ENCODE assay signal across 10 cellular contexts in genomic region chr5:10421841-10422691, GRCh38. TPM values are rescaled to one million over a fixed set of nuclear protein-coding genes. Genes with fewer than 3 reads are reported as not detected.
DNase-seq lines count a peak whose midpoint lies in the region; ATAC-seq and TF ChIP-seq lines count a peak whose summit lies in the region.
"Had no signal": no experiment of that assay in that cellular context is flagged by ENCODE, and none has a peak within 500 bp of the region (broad histone marks: within the 10 kb centered on the region; RNA-seq: fewer than 3 reads in every experiment).

No MANE protein-coding gene starts in this region.

- peaks cover 18 to 47% (median 37%) of the 10 kb centered on the region in 10 experiments; a peak in 19 of 20 replicates for H3K4me1 ChIP-seq in BLaER1 treated with 17β-estradiol and CSF1 and Interleukin-3, amounts not matched to agents 10 nM and 100 nM
- peaks cover 19% of the 10 kb centered on the region for H3K4me1 ChIP-seq in lower lobe of right lung
- H3K4me1 ChIP-seq: HAP-1 had no signal

- H3K27me3 ChIP-seq in BLaER1 treated with 17β-estradiol and CSF1 and Interleukin-3, amounts not matched to agents 10 nM and 100 nM: no peaks in the 10 kb centered on the region
- H3K27me3 ChIP-seq in lower lobe of right lung (ENCODE audit: low read depth): no peaks in the 10 kb centered on the region
- H3K27me3 ChIP-seq: body of pancreas had no signal

- H3K36me3 Mint-ChIP-seq in activated naive CD8-positive, alpha-beta T cell treated with anti-CD3 and anti-CD28 coated beads, Interleukin-2, amount 50 U/mL, for 24 hours (ENCODE audit: low read depth): peaks cover 62% of the 10 kb centered on the region

- intact Hi-C loops in lower lobe of right lung (cut with DNase I): no loop called here

- no peak overlapping the region; a peak in 1 of 22 replicates for H3K9ac ChIP-seq in BLaER1 treated with 17β-estradiol and CSF1 and Interleukin-3, amounts not matched to agents 10 nM and 100 nM

- H3K27ac Mint-ChIP-seq in activated naive CD8-positive, alpha-beta T cell treated with anti-CD3 and anti-CD28 coated beads, Interleukin-2, amount 50 U/mL, for 24 hours: peak overlapping the region; percentile 70

- H3K9me3 Mint-ChIP-seq in activated naive CD8-positive, alpha-beta T cell treated with anti-CD3 and anti-CD28 coated beads, Interleukin-2, amount 50 U/mL, for 24 hours: no peaks in the 10 kb centered on the region

- H3K9me3 ChIP-seq in BLaER1 treated with 17β-estradiol and CSF1 and Interleukin-3, amounts not matched to agents 10 nM and 100 nM (replicated peaks in 1 of 11): no peaks in the 10 kb centered on the region
- no peaks in the 10 kb centered on the region for H3K9me3 ChIP-seq in lower lobe of right lung
- H3K9me3 ChIP-seq: body of pancreas, HAP-1 had no signal

- no peak overlapping the region for H3K4me3 Mint-ChIP-seq in activated naive CD8-positive, alpha-beta T cell treated with anti-CD3 and anti-CD28 coated beads, Interleukin-2, amount 50 U/mL, for 24 hours

- DNase-seq in KBM-7 (peak; percentile 89), lower lobe of right lung (no peak), G401 (ENCODE audit: low spot score) (no peak)
- no peak for DNase-seq in activated naive CD8-positive, alpha-beta T cell treated with anti-CD3 and anti-CD28 coated beads, Interleukin-2, amount 50 U/mL, for 24 hours

- H3K27me3 Mint-ChIP-seq in activated naive CD8-positive, alpha-beta T cell treated with anti-CD3 and anti-CD28 coated beads, Interleukin-2, amount 50 U/mL, for 24 hours: no peaks in the 10 kb centered on the region

- H3K4me1 Mint-ChIP-seq in activated naive CD8-positive, alpha-beta T cell treated with anti-CD3 and anti-CD28 coated beads, Interleukin-2, amount 50 U/mL, for 24 hours: peaks cover 33% of the 10 kb centered on the region

- peaks cover 72 to 96% (median 90%) of the 10 kb centered on the region in 11 experiments for H3K36me3 ChIP-seq in BLaER1 treated with 17β-estradiol and CSF1 and Interleukin-3, amounts not matched to agents 10 nM and 100 nM
- H3K36me3 ChIP-seq in lower lobe of right lung: peaks cover 93% of the 10 kb centered on the region

- no peak for TF ChIP-seq CTCF in lower lobe of right lung (IDR thresholded peaks at IDR 0.05)

- in situ Hi-C loops in KBM-7 (cut with MboI; ENCODE audit: low pct_unique_long_range_greater_than_20kb, low sequenced_read_pairs): no loop called here
- in situ Hi-C loops in G401 (cut with HindIII; ENCODE audit: low sequenced_read_pairs): no loop called here

- peak overlapping the region in 10 of 11 experiments; percentile 14 to 63 (median 30); a peak in 15 of 22 replicates for H3K27ac ChIP-seq in BLaER1 treated with 17β-estradiol and CSF1 and Interleukin-3, amounts not matched to agents 10 nM and 100 nM
- H3K27ac ChIP-seq in lower lobe of right lung: peak overlapping the region; percentile 25
- H3K27ac ChIP-seq: body of pancreas had no signal

- no peak for ATAC-seq in activated naive CD8-positive, alpha-beta T cell treated with anti-CD3 and anti-CD28 coated beads, Interleukin-2, amount 50 U/mL, for 24 hours
- ATAC-seq in lower lobe of right lung (peak; percentile 23 to 56), HG03378 (IDR thresholded peaks at IDR 0.05; ENCODE audit: unreplicated experiment) (no peak), HG03457 (IDR thresholded peaks at IDR 0.05; ENCODE audit: unreplicated experiment) (no peak), HG03097 (IDR thresholded peaks at IDR 0.05; ENCODE audit: low FRiP score, unreplicated experiment) (no peak)
- ATAC-seq: body of pancreas had no signal

- no peak overlapping the region for H3K4me3 ChIP-seq in BLaER1 treated with 17β-estradiol and CSF1 and Interleukin-3, amounts not matched to agents 10 nM and 100 nM
- H3K4me3 ChIP-seq in lower lobe of right lung: no peak overlapping the region
- H3K4me3 ChIP-seq: body of pancreas, HAP-1 had no signal

- peak overlapping the region in 9 of 11 experiments; percentile 2 to 63 (median 27); a peak in 16 of 22 replicates for H3K4me2 ChIP-seq in BLaER1 treated with 17β-estradiol and CSF1 and Interleukin-3, amounts not matched to agents 10 nM and 100 nM

- H4K20me1 ChIP-seq in BLaER1 treated with 17β-estradiol and CSF1 and Interleukin-3, amounts not matched to agents 10 nM and 100 nM: peaks cover 0 to 69% (median 0%) of the 10 kb centered on the region in 11 experiments; a peak in 8 of 22 replicates

RNA-seq across cellular contexts. Expression of gene ROPN1L, which starts 19.6 kb away (rescaled TPM):
- total RNA-seq in lower lobe of right lung: 11.5 TPM
- 4.0 TPM in 1 of 2 replicates, not detected in the other for total RNA-seq in G401 (2014; rRNA removed; shearing (Covaris generic))

Comparison
In these comparisons a context has a peak if more than half of its experiments do, and no peak if none do; other contexts are left out.
1. ATAC-seq: peak in lower lobe of right lung (2 of 2); none in activated naive CD8-positive, alpha-beta T cell treated with anti-CD3 and anti-CD28 coated beads, Interleukin-2, amount 50 U/mL, for 24 hours (single experiment), HG03378 (single experiment), HG03457 (single experiment) and HG03097 (single experiment).